Comparison of ENCODE assay signal across 8 cellular contexts in the genomic region with DNA sequence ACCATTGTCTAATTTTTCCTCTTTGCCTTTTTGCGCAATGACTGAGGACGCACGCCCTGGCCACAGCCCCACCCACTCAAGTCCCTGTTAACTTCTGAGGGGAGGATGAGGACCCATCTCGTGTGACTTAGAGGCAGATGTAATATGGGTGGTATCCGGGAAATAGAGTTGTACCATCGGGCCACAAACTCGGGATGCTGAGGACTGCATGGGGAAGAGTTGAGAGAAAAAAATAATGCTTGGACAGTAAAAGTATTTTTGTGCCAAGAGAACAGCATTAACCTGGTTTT. TPM values are rescaled to one million over a fixed set of nuclear protein-coding genes. Genes with fewer than 3 reads are reported as not detected.
DNase-seq lines count a peak whose midpoint lies in the region; ATAC-seq and TF ChIP-seq lines count a peak whose summit lies in the region.

No MANE protein-coding gene starts in this region.

- H3K36me3 ChIP-seq in mammary epithelial cell (ENCODE audit: insufficient read depth, low read length) = no peaks in the 10 kb centered on the region

- no peaks in the 10 kb centered on the region for H4K20me1 ChIP-seq in mammary epithelial cell (ENCODE audit: insufficient read depth, low read length)

- WGBS in mammary epithelial cell (ENCODE audit: low coverage, missing lambda C conversion rate) = 60% methylated on average over 6 of the region's 7 CpGs

- H3K4me3 ChIP-seq in GM08714 (ENCODE audit: low read length) (peak overlapping the region; percentile 57; the same call in 1 of the 2 replicates), mammary epithelial cell (replicated peaks in 1 of 3; ENCODE audit: insufficient read depth in 1 of 3, low read depth in 2 of 3, low read length in 3 of 3) (peak overlapping the region; percentile 1 to 94 (median 92))

- no peaks in the 10 kb centered on the region for H3K27me3 ChIP-seq in mammary epithelial cell (ENCODE audit: insufficient read depth, low read length)

- peak overlapping the region; percentile 59 for H3K4me2 ChIP-seq in mammary epithelial cell (ENCODE audit: insufficient read depth, low read depth, low read length)

- H3K27me3 Mint-ChIP-seq in natural killer cell (ENCODE audit: low read depth in 2 of 2) = no peaks in the 10 kb centered on the region

- ATAC-seq in HG03520 (IDR thresholded peaks at IDR 0.05; ENCODE audit: unreplicated experiment) (peak; percentile 5), natural killer cell (peak in 1 of 3 donors; percentile 3)

- H3K4me1 ChIP-seq in mammary epithelial cell (ENCODE audit: insufficient read depth, low read length) = peaks cover 17% of the 10 kb centered on the region

- H3K9me3 ChIP-seq in mammary epithelial cell (replicated peaks; ENCODE audit: insufficient read depth, low read length) = no peaks in the 10 kb centered on the region

- no peak overlapping the region for H3K9ac ChIP-seq in mammary epithelial cell (ENCODE audit: insufficient read depth, low read length)

- peak overlapping the region; percentile 99 for H3K4me3 Mint-ChIP-seq in natural killer cell

- H2AFZ ChIP-seq in mammary epithelial cell (ENCODE audit: low read depth, low read length) = peak overlapping the region; percentile 89

- no peaks in the 10 kb centered on the region for H3K9me3 Mint-ChIP-seq in natural killer cell

- H3K27ac Mint-ChIP-seq in natural killer cell = peak overlapping the region; percentile 98 to 100

- intact Hi-C loops in mammary epithelial cell (cut with micrococcal nuclease) = loop anchor here (1.0 to 5.0 kb wide), 3 partner anchors 34 to 50 kb away; partner anchors contain the start of genes ARPC3, FAM216A and GPN3
- intact Hi-C loops in natural killer cell (cut with micrococcal nuclease) = loop anchor here (1.0 to 5.0 kb wide), 3 partner anchors 34 to 220 kb away; partner anchors contain the start of genes ATP2A2, FAM216A, GPN3 and PPTC7

- TF ChIP-seq CTCF in mammary epithelial cell (conservative IDR thresholded peaks at IDR 0.05 in 1 of 2, IDR thresholded peaks at IDR 0.05 in 1 of 2; ENCODE audit: extremely low read depth in 1 of 2, insufficient read depth in 1 of 2, low read depth in 1 of 2, low read length in 2 of 2) = no peak
- no peak for TF ChIP-seq CTCF in natural killer cell (IDR thresholded peaks at IDR 0.05)

- DNase-seq in mammary epithelial cell (no peak), natural killer cell (no peak), D341Med (ENCODE audit: low spot score) (no peak), NCI-H82 (lab: John Stamatoyannopoulos, UW) (no peak), iPS-NIHi11 (ENCODE audit: low spot score) (no peak), NCI-H146 (lab: John Stamatoyannopoulos, UW) (no peak)

- in situ Hi-C loops in mammary epithelial cell (cut with MboI; ENCODE audit: low sequenced_read_pairs in 2 of 2) = no loop called here

- H3K27ac ChIP-seq in mammary epithelial cell (ENCODE audit: insufficient read depth, low read depth, low read length) = no peak overlapping the region

- CTCF ChIA-PET in mammary epithelial cell (lab: Charles Lee; ENCODE audit: low non-redundant PET) = no interaction called here

- no TSS peak for BruUV-seq in mammary epithelial cell (replicated peaks; lab: Mats Ljungman, UMichigan)

- dilution Hi-C loops in mammary epithelial cell (cut with HindIII; ENCODE audit: low sequenced_read_pairs) = loop anchor here (5.0 kb wide), 1 partner anchor 35 kb away; the partner anchor contains the start of genes FAM216A and GPN3

- no peaks in the 10 kb centered on the region for H3K36me3 Mint-ChIP-seq in natural killer cell

- peaks cover 29 to 33% of the 10 kb centered on the region in 2 donors for H3K4me1 Mint-ChIP-seq in natural killer cell

- H3K79me2 ChIP-seq in mammary epithelial cell (ENCODE audit: insufficient read depth, low read length) = peaks cover 44% of the 10 kb centered on the region

RNA-seq across cellular contexts. Expression of gene RAD9B, which starts 0.3 kb away (rescaled TPM):
- total RNA-seq in mammary epithelial cell = 1 to 10 TPM; 1.1 to 2.5 TPM
- 0.27 TPM for polyA plus RNA-seq in mammary epithelial cell
- 0.57 TPM for polyA minus RNA-seq in mammary epithelial cell
- total RNA-seq in natural killer cell = 1 to 10 TPM in 1 of 3 donors, under 1 TPM in 2; 0.18 to 1.8 (median 0.91) TPM

RNA-seq across cellular contexts. Expression of gene VPS29, which starts 0.5 kb away (rescaled TPM):
- total RNA-seq in mammary epithelial cell (100 to 1,000 TPM in 1 of 2 donors, 10 to 100 TPM in 1; 56.3 to 130 TPM), natural killer cell (100 to 1,000 TPM in 1 of 3 donors, 10 to 100 TPM in 2; 94.3 to 115 (median 99.6) TPM)
- 152 TPM for polyA plus RNA-seq in mammary epithelial cell
- polyA minus RNA-seq in mammary epithelial cell = 39.9 TPM

RNA-seq across cellular contexts. Expression of gene FAM216A, which starts 33.7 kb away (rescaled TPM):
- total RNA-seq in mammary epithelial cell (10 to 100 TPM in 1 of 2 donors, 1 to 10 TPM in 1; 5.2 to 13.5 TPM), natural killer cell (1 to 10 TPM; 3.1 to 4.7 (median 3.8) TPM)
- 17.8 TPM for polyA plus RNA-seq in mammary epithelial cell
- polyA minus RNA-seq in mammary epithelial cell = 7.4 TPM

RNA-seq across cellular contexts. Expression of gene GPN3, which starts 34.3 kb away (rescaled TPM):
- total RNA-seq in mammary epithelial cell (10 to 100 TPM; 12.3 to 19.5 TPM), natural killer cell (10 to 100 TPM in 1 of 3 donors, 1 to 10 TPM in 2; 4.7 to 10.4 (median 6.1) TPM)
- 24.4 TPM for polyA plus RNA-seq in mammary epithelial cell
- polyA minus RNA-seq in mammary epithelial cell = not detected

RNA-seq across cellular contexts. Expression of gene ARPC3, which starts 52.3 kb away (rescaled TPM):
- total RNA-seq in mammary epithelial cell = 100 to 1,000 TPM; 290 to 318 TPM
- 73.2 TPM for polyA plus RNA-seq in mammary epithelial cell
- polyA minus RNA-seq in mammary epithelial cell = 88.2 TPM
- total RNA-seq in natural killer cell = 100 to 1,000 TPM; 298 to 344 (median 311) TPM
